ENCODE assay signal across 27 cellular contexts in the genomic region with DNA sequence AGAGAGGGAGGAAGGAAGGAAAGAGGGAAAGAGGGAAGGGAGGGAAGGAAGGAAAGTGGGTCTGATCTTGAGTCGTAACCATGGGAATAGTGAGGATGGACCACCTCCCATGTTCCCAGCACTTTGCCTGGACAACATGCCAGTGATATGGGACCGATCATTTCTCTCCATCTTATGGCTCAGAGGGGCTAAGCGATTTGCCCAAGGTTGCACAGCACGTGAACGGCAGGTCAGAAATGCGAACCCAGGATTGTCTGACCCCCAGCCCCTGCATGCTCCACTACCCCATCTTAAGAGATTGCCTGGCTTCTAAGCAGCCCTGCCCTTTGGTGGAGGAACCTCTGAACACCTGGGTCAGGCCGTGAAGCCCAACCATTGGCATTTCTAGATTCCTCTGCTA.
"Had no signal": no experiment of that assay in that cellular context is flagged by ENCODE, and none has a peak within 500 bp of the region (broad histone marks: within the 10 kb centered on the region; RNA-seq: fewer than 3 reads in every experiment).

No MANE protein-coding gene starts in this region.

- H3K4me3 ChIP-seq: esophagus muscularis mucosa, heart left ventricle, smooth muscle cell, tibial nerve, uterus had no signal

- DNase-seq: activated CD4-positive, alpha-beta T cell treated with anti-CD3 and anti-CD28 coated beads for 48 hours; activated CD8-positive, alpha-beta memory T cell treated with anti-CD3 and anti-CD28 coated beads, Interleukin-2, amount 10 ng/mL, durations not matched to agents 7 days and 5 days; activated CD8-positive, alpha-beta T cell treated with anti-CD3 and anti-CD28 coated beads, Interleukin-2, amount 10 ng/mL, durations not matched to agents 7 days and 5 days; activated T-cell treated with anti-CD3 and anti-CD28 coated beads, Interleukin-2, amount 50 U/mL, for 48 hours; effector CD4-positive, alpha-beta T cell; foreskin keratinocyte; heart left ventricle; hypothalamus; immature natural killer cell; kidney; left colon; mammary epithelial cell; naive B cell; nephron progenitor cell; retina; stimulated activated CD4-positive, alpha-beta T cell treated with anti-CD3 and anti-CD28 coated beads, Interleukin-15, amount 100 ng/mL, for 24 hours; stimulated activated CD4-positive, alpha-beta T cell treated with anti-CD3 and anti-CD28 coated beads, Interleukin-2, amount 100 ng/mL, for 24 hours; stimulated activated naive CD4-positive, alpha-beta T cell; T-helper 9 cell; uterus had no signal

- H3K27ac ChIP-seq: esophagus muscularis mucosa, foreskin keratinocyte, heart left ventricle, neutrophil, tibial nerve, uterus, VCaP had no signal

- ATAC-seq: activated CD8-positive, alpha-beta memory T cell treated with anti-CD3 and anti-CD28 coated beads, Interleukin-2, amount 10 ng/mL, durations not matched to agents 7 days and 5 days; activated CD8-positive, alpha-beta T cell treated with anti-CD3 and anti-CD28 coated beads, Interleukin-2, amount 10 ng/mL, durations not matched to agents 7 days and 5 days; foreskin keratinocyte; heart left ventricle; left colon had no signal

- H3K27me3 ChIP-seq: tibial nerve, uterus had no signal

- H3K9me3 ChIP-seq: heart left ventricle, neutrophil, uterus had no signal

- H3K4me2 ChIP-seq: smooth muscle cell had no signal

- FAIRE-seq: bronchial epithelial cell, kidney, TTC549 had no signal

- H3K36me3 ChIP-seq: esophagus muscularis mucosa, heart left ventricle, neutrophil, tibial nerve, uterus had no signal

- H3K4me1 ChIP-seq: esophagus muscularis mucosa, foreskin keratinocyte, heart left ventricle, tibial nerve, uterus had no signal
